Comparison of ENCODE assay signal across 1 cellular context in the genomic region with DNA sequence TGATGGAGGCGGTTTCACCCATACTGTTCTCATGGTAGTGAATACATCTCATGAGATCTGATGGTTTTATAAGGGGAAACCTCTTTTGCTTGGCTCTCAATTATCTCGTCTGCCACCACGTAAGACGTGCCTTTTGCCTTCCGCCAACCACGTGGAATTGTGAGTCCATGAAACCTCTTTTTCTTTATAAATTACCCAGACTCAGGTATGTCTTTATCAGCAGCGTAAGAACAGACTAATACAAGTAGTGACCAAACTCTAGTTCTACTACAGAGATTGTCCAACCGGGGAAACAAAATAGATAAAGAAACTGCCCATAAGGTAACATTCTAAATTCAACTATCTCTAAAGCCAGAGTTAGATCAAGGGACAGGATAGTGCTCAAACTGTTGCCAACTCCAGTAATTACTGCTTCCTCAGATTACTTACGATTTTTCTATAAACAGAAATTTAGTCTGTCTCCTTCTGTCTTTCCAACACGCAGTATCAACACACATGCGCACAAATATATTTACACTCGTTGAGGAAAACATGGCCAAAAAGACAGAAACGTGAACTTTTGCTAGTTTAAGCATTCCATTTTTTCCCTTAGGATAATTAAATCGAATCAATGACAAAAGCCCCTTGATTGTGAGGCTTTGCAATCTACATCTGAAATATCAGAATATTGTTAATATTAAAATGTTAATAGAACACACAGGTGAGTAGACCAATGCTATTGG.
TF ChIP-seq lines count a peak whose summit lies in the region.

No MANE protein-coding gene starts in this region.

TF ChIP-seq in K562, 482 proteins besides CTCF, POLR2A, EP300 and RAD21 (continued from another document and continues in another):
- TF ChIP-seq, protein P1, sequence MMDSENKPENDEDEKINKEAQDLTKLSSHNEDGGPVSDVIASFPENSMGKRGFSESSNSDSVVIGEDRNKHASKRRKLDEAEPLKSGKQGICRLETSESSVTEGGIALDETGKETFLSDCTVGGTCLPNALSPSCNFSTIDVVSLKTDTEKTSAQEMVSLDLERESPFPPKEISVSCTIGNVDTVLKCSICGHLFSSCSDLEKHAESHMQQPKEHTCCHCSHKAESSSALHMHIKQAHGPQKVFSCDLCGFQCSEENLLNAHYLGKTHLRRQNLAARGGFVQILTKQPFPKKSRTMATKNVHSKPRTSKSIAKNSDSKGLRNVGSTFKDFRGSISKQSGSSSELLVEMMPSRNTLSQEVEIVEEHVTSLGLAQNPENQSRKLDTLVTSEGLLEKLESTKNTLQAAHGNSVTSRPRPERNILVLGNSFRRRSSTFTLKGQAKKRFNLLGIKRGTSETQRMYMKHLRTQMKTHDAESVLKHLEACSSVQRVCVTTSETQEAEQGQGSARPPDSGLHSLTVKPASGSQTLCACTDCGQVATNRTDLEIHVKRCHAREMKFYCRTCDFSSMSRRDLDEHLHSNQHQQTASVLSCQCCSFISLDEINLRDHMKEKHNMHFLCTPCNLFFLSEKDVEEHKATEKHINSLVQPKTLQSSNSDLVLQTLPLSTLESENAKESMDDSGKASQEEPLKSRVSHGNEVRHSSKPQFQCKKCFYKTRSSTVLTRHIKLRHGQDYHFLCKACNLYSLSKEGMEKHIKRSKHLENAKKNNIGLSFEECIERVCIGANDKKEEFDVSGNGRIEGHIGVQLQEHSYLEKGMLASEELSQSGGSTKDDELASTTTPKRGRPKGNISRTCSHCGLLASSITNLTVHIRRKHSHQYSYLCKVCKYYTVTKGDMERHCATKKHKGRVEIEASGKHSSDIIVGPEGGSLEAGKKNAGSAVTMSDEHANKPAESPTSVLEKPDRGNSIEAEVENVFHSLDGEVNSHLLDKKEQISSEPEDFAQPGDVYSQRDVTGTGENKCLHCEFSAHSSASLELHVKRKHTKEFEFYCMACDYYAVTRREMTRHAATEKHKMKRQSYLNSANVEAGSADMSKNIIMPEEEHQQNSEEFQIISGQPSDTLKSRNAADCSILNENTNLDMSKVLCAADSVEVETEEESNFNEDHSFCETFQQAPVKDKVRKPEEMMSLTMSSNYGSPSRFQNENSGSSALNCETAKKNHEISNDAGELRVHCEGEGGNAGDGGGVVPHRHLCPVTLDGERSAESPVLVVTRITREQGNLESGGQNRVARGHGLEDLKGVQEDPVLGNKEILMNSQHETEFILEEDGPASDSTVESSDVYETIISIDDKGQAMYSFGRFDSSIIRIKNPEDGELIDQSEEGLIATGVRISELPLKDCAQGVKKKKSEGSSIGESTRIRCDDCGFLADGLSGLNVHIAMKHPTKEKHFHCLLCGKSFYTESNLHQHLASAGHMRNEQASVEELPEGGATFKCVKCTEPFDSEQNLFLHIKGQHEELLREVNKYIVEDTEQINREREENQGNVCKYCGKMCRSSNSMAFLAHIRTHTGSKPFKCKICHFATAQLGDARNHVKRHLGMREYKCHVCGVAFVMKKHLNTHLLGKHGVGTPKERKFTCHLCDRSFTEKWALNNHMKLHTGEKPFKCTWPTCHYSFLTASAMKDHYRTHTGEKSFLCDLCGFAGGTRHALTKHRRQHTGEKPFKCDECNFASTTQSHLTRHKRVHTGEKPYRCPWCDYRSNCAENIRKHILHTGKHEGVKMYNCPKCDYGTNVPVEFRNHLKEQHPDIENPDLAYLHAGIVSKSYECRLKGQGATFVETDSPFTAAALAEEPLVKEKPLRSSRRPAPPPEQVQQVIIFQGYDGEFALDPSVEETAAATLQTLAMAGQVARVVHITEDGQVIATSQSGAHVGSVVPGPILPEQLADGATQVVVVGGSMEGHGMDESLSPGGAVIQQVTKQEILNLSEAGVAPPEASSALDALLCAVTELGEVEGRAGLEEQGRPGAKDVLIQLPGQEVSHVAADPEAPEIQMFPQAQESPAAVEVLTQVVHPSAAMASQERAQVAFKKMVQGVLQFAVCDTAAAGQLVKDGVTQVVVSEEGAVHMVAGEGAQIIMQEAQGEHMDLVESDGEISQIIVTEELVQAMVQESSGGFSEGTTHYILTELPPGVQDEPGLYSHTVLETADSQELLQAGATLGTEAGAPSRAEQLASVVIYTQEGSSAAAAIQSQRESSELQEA (IDR thresholded peaks at IDR 0.05; ENCODE audit: low read depth) = no peak
- TF ChIP-seq IFI16 (CRISPR knock-in tag; IDR thresholded peaks at IDR 0.05) (no peak), PURB (CRISPR knock-in tag; IDR thresholded peaks at IDR 0.05; ENCODE audit: low read depth) (no peak), PTRF (tag; IDR thresholded peaks at IDR 0.05) (no peak), GATAD2A (IDR thresholded peaks at IDR 0.05) (no peak), DPF2 (IDR thresholded peaks at IDR 0.05) (peak; percentile 75), ZNF3 (CRISPR knock-in tag; IDR thresholded peaks at IDR 0.05) (no peak), HNRNPH1 (optimal IDR thresholded peaks at IDR 0.05; ENCODE audit: low read depth, low read length) (no peak), RFX1 (IDR thresholded peaks at IDR 0.05) (no peak), CBX3 (IDR thresholded peaks at IDR 0.05; ENCODE audit: borderline replicate concordance in 1 of 2, low read length in 2 of 2) (no peak), SUPT5H (IDR thresholded peaks at IDR 0.05) (no peak), KDM4B (IDR thresholded peaks at IDR 0.05; ENCODE audit: borderline replicate concordance in 2 of 2, low read depth in 1 of 2) (no peak), FOXJ2 (tag; IDR thresholded peaks at IDR 0.05) (no peak), TOE1 (IDR thresholded peaks at IDR 0.05; ENCODE audit: borderline replicate concordance) (no peak), TOE1 (CRISPR knock-in tag; IDR thresholded peaks at IDR 0.05; ENCODE audit: borderline replicate concordance, low read depth) (no peak), ZBTB8A (IDR thresholded peaks at IDR 0.05; ENCODE audit: partially characterized antibody) (no peak), TAF1 (IDR thresholded peaks at IDR 0.05; ENCODE audit: control insufficient read depth, extremely low read depth, insufficient read depth, low read length, severe bottlenecking) (no peak), MEF2A (IDR thresholded peaks at IDR 0.05; ENCODE audit: control insufficient read depth, low read depth, low read length) (no peak), MYC (IDR thresholded peaks at IDR 0.05; ENCODE audit: low read depth, low read length) (0 out of 2 replicates have a peak, but pooled peaks have one; percentile 48), MYC (CRISPR knock-in tag; IDR thresholded peaks at IDR 0.05; ENCODE audit: borderline replicate concordance, low read depth) (no peak), SMAD4 (CRISPR knock-in tag; conservative IDR thresholded peaks at IDR 0.05) (peak; percentile 33; the same call in 1 of the 2 replicates), NR2C1 (IDR thresholded peaks at IDR 0.05) (no peak), NR2C1 (tag; IDR thresholded peaks at IDR 0.05) (no peak), NEUROD1 (IDR thresholded peaks at IDR 0.05; ENCODE audit: borderline replicate concordance, low read depth, low read length, partially characterized antibody) (no peak), PRMT5 (CRISPR knock-in tag; IDR thresholded peaks at IDR 0.05) (no peak), RNF2 (IDR thresholded peaks at IDR 0.05) (peak; percentile 17; the same call in 1 of the 2 replicates), NR4A1 (CRISPR knock-in tag; IDR thresholded peaks at IDR 0.05) (no peak), NR4A1 (tag; IDR thresholded peaks at IDR 0.05) (no peak), NRF1 (conservative IDR thresholded peaks at IDR 0.05 in 1 of 2, IDR thresholded peaks at IDR 0.05 in 1 of 2) (peak; percentile 51 to 54), MLLT1 (IDR thresholded peaks at IDR 0.05) (no peak), MCM7 (IDR thresholded peaks at IDR 0.05) (no peak), ZBTB34 (CRISPR knock-in tag; IDR thresholded peaks at IDR 0.05) (no peak), NFE2 (IDR thresholded peaks at IDR 0.05; ENCODE audit: low read depth) (0 out of 2 replicates have a peak, but pooled peaks have one; percentile 21), ZNF316 (IDR thresholded peaks at IDR 0.05) (no peak), FOSL1 (tag; conservative IDR thresholded peaks at IDR 0.05) (peak; percentile 31), ZNF282 (CRISPR knock-in tag; IDR thresholded peaks at IDR 0.05) (no peak), SMAD1 (IDR thresholded peaks at IDR 0.05; ENCODE audit: low read depth, low read length, partially characterized antibody) (no peak), HSF4 (CRISPR knock-in tag; IDR thresholded peaks at IDR 0.05; ENCODE audit: borderline replicate concordance) (no peak), NCOA2 (IDR thresholded peaks at IDR 0.05; ENCODE audit: partially characterized antibody in 2 of 2) (no peak), GTF2E2 (tag; IDR thresholded peaks at IDR 0.05) (no peak), ZNF668 (CRISPR knock-in tag; IDR thresholded peaks at IDR 0.05) (no peak), NCOA4 (IDR thresholded peaks at IDR 0.05; ENCODE audit: partially characterized antibody) (no peak)
- TF ChIP-seq, protein P2, sequence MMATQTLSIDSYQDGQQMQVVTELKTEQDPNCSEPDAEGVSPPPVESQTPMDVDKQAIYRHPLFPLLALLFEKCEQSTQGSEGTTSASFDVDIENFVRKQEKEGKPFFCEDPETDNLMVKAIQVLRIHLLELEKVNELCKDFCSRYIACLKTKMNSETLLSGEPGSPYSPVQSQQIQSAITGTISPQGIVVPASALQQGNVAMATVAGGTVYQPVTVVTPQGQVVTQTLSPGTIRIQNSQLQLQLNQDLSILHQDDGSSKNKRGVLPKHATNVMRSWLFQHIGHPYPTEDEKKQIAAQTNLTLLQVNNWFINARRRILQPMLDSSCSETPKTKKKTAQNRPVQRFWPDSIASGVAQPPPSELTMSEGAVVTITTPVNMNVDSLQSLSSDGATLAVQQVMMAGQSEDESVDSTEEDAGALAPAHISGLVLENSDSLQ (IDR thresholded peaks at IDR 0.05) = no peak
- TF ChIP-seq, protein P3, sequence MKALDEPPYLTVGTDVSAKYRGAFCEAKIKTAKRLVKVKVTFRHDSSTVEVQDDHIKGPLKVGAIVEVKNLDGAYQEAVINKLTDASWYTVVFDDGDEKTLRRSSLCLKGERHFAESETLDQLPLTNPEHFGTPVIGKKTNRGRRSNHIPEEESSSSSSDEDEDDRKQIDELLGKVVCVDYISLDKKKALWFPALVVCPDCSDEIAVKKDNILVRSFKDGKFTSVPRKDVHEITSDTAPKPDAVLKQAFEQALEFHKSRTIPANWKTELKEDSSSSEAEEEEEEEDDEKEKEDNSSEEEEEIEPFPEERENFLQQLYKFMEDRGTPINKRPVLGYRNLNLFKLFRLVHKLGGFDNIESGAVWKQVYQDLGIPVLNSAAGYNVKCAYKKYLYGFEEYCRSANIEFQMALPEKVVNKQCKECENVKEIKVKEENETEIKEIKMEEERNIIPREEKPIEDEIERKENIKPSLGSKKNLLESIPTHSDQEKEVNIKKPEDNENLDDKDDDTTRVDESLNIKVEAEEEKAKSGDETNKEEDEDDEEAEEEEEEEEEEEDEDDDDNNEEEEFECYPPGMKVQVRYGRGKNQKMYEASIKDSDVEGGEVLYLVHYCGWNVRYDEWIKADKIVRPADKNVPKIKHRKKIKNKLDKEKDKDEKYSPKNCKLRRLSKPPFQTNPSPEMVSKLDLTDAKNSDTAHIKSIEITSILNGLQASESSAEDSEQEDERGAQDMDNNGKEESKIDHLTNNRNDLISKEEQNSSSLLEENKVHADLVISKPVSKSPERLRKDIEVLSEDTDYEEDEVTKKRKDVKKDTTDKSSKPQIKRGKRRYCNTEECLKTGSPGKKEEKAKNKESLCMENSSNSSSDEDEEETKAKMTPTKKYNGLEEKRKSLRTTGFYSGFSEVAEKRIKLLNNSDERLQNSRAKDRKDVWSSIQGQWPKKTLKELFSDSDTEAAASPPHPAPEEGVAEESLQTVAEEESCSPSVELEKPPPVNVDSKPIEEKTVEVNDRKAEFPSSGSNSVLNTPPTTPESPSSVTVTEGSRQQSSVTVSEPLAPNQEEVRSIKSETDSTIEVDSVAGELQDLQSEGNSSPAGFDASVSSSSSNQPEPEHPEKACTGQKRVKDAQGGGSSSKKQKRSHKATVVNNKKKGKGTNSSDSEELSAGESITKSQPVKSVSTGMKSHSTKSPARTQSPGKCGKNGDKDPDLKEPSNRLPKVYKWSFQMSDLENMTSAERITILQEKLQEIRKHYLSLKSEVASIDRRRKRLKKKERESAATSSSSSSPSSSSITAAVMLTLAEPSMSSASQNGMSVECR (CRISPR knock-in tag; IDR thresholded peaks at IDR 0.05) = no peak
- TF ChIP-seq, protein P4, sequence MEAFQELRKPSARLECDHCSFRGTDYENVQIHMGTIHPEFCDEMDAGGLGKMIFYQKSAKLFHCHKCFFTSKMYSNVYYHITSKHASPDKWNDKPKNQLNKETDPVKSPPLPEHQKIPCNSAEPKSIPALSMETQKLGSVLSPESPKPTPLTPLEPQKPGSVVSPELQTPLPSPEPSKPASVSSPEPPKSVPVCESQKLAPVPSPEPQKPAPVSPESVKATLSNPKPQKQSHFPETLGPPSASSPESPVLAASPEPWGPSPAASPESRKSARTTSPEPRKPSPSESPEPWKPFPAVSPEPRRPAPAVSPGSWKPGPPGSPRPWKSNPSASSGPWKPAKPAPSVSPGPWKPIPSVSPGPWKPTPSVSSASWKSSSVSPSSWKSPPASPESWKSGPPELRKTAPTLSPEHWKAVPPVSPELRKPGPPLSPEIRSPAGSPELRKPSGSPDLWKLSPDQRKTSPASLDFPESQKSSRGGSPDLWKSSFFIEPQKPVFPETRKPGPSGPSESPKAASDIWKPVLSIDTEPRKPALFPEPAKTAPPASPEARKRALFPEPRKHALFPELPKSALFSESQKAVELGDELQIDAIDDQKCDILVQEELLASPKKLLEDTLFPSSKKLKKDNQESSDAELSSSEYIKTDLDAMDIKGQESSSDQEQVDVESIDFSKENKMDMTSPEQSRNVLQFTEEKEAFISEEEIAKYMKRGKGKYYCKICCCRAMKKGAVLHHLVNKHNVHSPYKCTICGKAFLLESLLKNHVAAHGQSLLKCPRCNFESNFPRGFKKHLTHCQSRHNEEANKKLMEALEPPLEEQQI (IDR thresholded peaks at IDR 0.05) = peak; percentile 22; the same call in 1 of the 2 replicates
